8 cellular contexts compared by ENCODE assay signal in the genomic region with DNA sequence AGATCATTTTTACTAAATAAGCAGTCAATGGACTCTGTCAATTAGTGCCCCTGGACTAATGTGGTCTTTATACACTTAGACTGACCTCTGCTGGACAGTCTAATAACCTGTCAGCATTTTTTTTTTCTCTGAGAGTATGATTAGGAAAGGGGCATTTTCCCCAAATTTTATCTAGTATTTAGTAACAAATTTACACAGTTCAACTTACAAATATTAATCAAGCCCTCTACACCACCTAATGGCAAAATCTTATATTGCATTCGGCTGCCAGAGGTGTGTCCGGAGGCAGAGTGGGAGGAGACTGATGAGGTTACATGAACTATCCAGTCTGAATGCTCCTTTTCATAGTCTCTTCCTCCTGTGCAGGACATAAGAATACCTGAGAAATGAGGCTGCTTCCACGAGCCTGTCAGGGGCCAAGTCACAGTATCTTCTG. TPM values are rescaled to one million over a fixed set of nuclear protein-coding genes. Genes with fewer than 3 reads are reported as not detected.
A peak's percentile ranks its signal among the peaks of the same experiment; 100 is the strongest.
DNase-seq lines count a peak whose midpoint lies in the region; ATAC-seq and TF ChIP-seq lines count a peak whose summit lies in the region.

No MANE protein-coding gene starts in this region.

- DNase-seq in DMS153 treated with DMSO at 0.1 percent for 48 hours (lab: John Stamatoyannopoulos, UW; ENCODE audit: unreplicated experiment) (peak; percentile 8), SJCRH30 (peak; percentile 26 to 59), heart right ventricle (peak in 1 of 2 donors; percentile 55), skeletal muscle cell (ENCODE audit: low read depth) (peak; percentile 15)
- peak; percentile 38 for DNase-seq in Jurkat, Clone E6-1 (ENCODE audit: low read depth, low spot score)
- peak; percentile 39 for DNase-seq in activated naive CD4-positive, alpha-beta T cell treated with anti-CD3 and anti-CD28 coated beads, Interleukin-2, amount 50 U/mL, for 16 hours

- H3K4me3 ChIP-seq in Jurkat, Clone E6-1 (ENCODE audit: low read length): no peak overlapping the region
- H3K4me3 ChIP-seq in SJCRH30 (no peak overlapping the region), heart right ventricle (no peak overlapping the region), skeletal muscle cell (ENCODE audit: low read depth, low read length) (no peak overlapping the region)

- H3K27ac ChIP-seq in SJCRH30 (no peak overlapping the region), heart right ventricle (peak overlapping the region in 1 of 10 donors; percentile 73)

- no peaks in the 10 kb centered on the region for H3K27me3 ChIP-seq in SJCRH30
- no peaks in the 10 kb centered on the region for H3K27me3 ChIP-seq in heart right ventricle

- intact Hi-C loops in heart right ventricle (cut with DNase I): loop anchor here (2.0 to 10.0 kb wide), 10 partner anchors 123 to 443 kb away; a partner anchor contains a TSS

- H3K36me3 ChIP-seq in SJCRH30 (peaks cover 5% of the 10 kb centered on the region), heart right ventricle (peaks cover 0 to 43% (median 13%) of the 10 kb centered on the region in 9 donors)

- H3K9me3 ChIP-seq in SJCRH30 (replicated peaks): no peaks in the 10 kb centered on the region
- no peaks in the 10 kb centered on the region for H3K9me3 ChIP-seq in heart right ventricle

- peak; percentile 40 to 76 (median 68) for TF ChIP-seq CTCF in heart right ventricle (IDR thresholded peaks at IDR 0.05)

- ATAC-seq in GM21381 (IDR thresholded peaks at IDR 0.05; ENCODE audit: unreplicated experiment) (peak; percentile 62), heart right ventricle (peak; percentile 59 to 83 (median 75)), HG02970 (IDR thresholded peaks at IDR 0.05; ENCODE audit: low FRiP score, unreplicated experiment) (no peak)

- WGBS in heart right ventricle, 2 donors: 4 to 12% methylated on average over 3 of the region's 3 CpGs

- no peaks in the 10 kb centered on the region for H3K4me1 ChIP-seq in SJCRH30
- peaks cover 0 to 15% (median 0%) of the 10 kb centered on the region in 9 donors for H3K4me1 ChIP-seq in heart right ventricle

RNA-seq across cellular contexts. Expression of a gene that starts 36.0 kb away (rescaled TPM):
- 3.3 TPM for polyA plus RNA-seq in Jurkat, Clone E6-1 (2012; ENCODE audit: insufficient read depth, insufficient read length)
- 0.18 and 0.24 TPM in 2 replicates for total RNA-seq in SJCRH30 (2014; rRNA removed; shearing (Covaris generic))
- 10 to 100 TPM in 7 of 10 donors, 1 to 10 TPM in 2, under 1 TPM in 1; 0.85 to 23.3 (median 14.9) TPM for total RNA-seq in heart right ventricle
- polyA plus RNA-seq in heart right ventricle: 1 to 10 TPM; 3.7 to 5.7 TPM

RNA-seq across cellular contexts. Expression of a gene that starts 43.8 kb away (rescaled TPM):
- 31.6 TPM for polyA plus RNA-seq in Jurkat, Clone E6-1 (2012; ENCODE audit: insufficient read depth, insufficient read length)
- total RNA-seq in SJCRH30 (2014; rRNA removed; shearing (Covaris generic)): 23.0 and 25.0 TPM in 2 replicates
- total RNA-seq in heart right ventricle: 10 to 100 TPM; 12.4 to 20.5 (median 14.1) TPM
- polyA plus RNA-seq in heart right ventricle: 10 to 100 TPM in 1 of 2 donors, 1 to 10 TPM in 1; 7.5 to 11.1 TPM

RNA-seq across cellular contexts. Expression of a gene that starts 44.0 kb away (rescaled TPM):
- polyA plus RNA-seq in Jurkat, Clone E6-1 (2012; ENCODE audit: insufficient read depth, insufficient read length): 7.9 TPM
- 6.6 and 8.0 TPM in 2 replicates for total RNA-seq in SJCRH30 (2014; rRNA removed; shearing (Covaris generic))
- 10 to 100 TPM in 8 of 10 donors, 1 to 10 TPM in 2; 8.8 to 17.2 (median 13.5) TPM for total RNA-seq in heart right ventricle
- polyA plus RNA-seq in heart right ventricle: 1 to 10 TPM; 4.8 to 8.3 TPM
